ENCODE assay signal across 27 cellular contexts in the genomic region with DNA sequence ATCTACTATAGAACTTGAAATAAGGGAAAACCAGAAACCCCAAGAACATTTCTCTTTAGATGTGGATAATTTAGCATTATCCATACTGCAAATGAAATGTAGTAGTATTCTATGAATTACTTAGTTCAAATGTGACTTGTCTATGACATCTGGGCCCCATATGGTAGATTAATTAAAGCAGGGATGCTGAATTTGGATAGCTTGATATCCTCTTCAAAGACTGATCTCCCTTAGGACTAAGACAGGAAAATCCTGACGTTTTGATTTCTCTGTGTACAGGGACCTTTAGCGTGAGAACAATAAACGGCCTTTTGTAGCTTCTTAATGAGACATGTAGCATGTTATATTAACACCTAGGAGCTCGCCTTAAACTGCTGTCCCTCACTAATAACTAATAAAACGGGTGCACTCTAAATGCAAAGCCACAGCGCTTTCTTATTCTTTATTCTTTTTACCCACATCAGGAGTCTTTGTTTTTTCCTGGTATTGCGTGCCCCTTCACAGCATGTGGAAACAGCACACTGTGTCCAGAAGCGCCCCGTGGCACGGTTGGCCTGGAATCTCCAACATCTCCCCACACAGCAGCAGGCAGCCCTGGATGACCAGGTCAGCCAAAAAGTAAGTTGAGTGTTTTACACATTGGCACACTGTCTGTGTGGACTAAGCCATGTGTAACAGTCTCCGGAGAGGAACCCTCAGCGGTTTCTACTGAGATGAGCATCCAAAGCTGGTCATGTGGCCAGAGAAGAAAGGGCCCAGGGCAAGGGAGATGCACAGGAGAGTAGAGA.
DNase-seq lines count a peak whose midpoint lies in the region; ATAC-seq and TF ChIP-seq lines count a peak whose summit lies in the region.
"Had no signal": no experiment of that assay in that cellular context is flagged by ENCODE, and none has a peak within 500 bp of the region (broad histone marks: within the 10 kb centered on the region; RNA-seq: fewer than 3 reads in every experiment).

No MANE protein-coding gene starts in this region.

- no peaks in the 10 kb centered on the region for H3K27me3 ChIP-seq in thyroid gland
- H3K27me3 ChIP-seq: body of pancreas, gastrocnemius medialis, tibial nerve had no signal

- no peak for ATAC-seq in activated CD8-positive, alpha-beta T cell treated with anti-CD3 and anti-CD28 coated beads, Interleukin-2, amount 10 ng/mL, durations not matched to agents 7 days and 5 days
- ATAC-seq: activated CD8-positive, alpha-beta T cell treated with anti-CD3 and anti-CD28 coated beads for 36 hours; activated naive CD8-positive, alpha-beta T cell treated with anti-CD3 and anti-CD28 coated beads, Interleukin-2, amount 50 U/mL, for 24 hours; body of pancreas; gastrocnemius medialis; stimulated activated naive CD8-positive, alpha-beta T cell treated with anti-CD3 and anti-CD28 coated beads, Interleukin-15, amount 100 ng/mL, for 72 hours had no signal

- WGBS in thyroid gland, 2 donors, result 57 to 58% methylated on average over 12 of the region's 12 CpGs

- H3K27ac ChIP-seq in RWPE1 (peak overlapping the region; percentile 35), thyroid gland (no peak overlapping the region)
- H3K27ac ChIP-seq: 22Rv1, body of pancreas, gastrocnemius medialis, PC-9, tibial nerve had no signal

- no peaks in the 10 kb centered on the region for H3K4me1 Mint-ChIP-seq in activated CD8-positive, alpha-beta T cell treated with anti-CD3 and anti-CD28 coated beads, Interleukin-2, amount 10 ng/mL, durations not matched to agents 7 days and 5 days (ENCODE audit: low read depth)
- peaks cover 33% of the 10 kb centered on the region for H3K4me1 Mint-ChIP-seq in MCF 10A (ENCODE audit: insufficient read depth, unreplicated experiment)
- H3K4me1 Mint-ChIP-seq: activated naive CD8-positive, alpha-beta T cell treated with anti-CD3 and anti-CD28 coated beads, Interleukin-2, amount 50 U/mL, for 24 hours; stimulated activated naive CD8-positive, alpha-beta T cell treated with anti-CD3 and anti-CD28 coated beads, Interleukin-15, amount 100 ng/mL, for 72 hours had no signal

- no peak for TF ChIP-seq CTCF in RWPE1 (conservative IDR thresholded peaks at IDR 0.05; ENCODE audit: low read depth)
- no peak for TF ChIP-seq CTCF in foreskin fibroblast (IDR thresholded peaks at IDR 0.05; ENCODE audit: low read depth, low read length)
- TF ChIP-seq CTCF in thyroid gland (IDR thresholded peaks at IDR 0.05), result no peak
- TF ChIP-seq CTCF in MCF 10A (IDR thresholded peaks at IDR 0.05; ENCODE audit: unreplicated experiment), result no peak

- H3K36me3 Mint-ChIP-seq in activated CD8-positive, alpha-beta T cell treated with anti-CD3 and anti-CD28 coated beads, Interleukin-2, amount 10 ng/mL, durations not matched to agents 7 days and 5 days (ENCODE audit: low read depth), result no peaks in the 10 kb centered on the region
- peaks cover 29% of the 10 kb centered on the region for H3K36me3 Mint-ChIP-seq in MCF 10A (ENCODE audit: insufficient read depth, unreplicated experiment)

- H3K36me3 ChIP-seq in thyroid gland, result no peaks in the 10 kb centered on the region
- H3K36me3 ChIP-seq: gastrocnemius medialis, tibial nerve had no signal

- TF ChIP-seq POLR2A in thyroid gland (IDR thresholded peaks at IDR 0.05), result no peak

- H3K4me3 ChIP-seq in foreskin fibroblast (ENCODE audit: low read depth in 1 of 2, low read length in 2 of 2) (no peak overlapping the region), thyroid gland (replicated peaks in 1 of 3) (no peak overlapping the region)
- H3K4me3 ChIP-seq: body of pancreas, gastrocnemius medialis, PC-9, tibial nerve had no signal

- CTCF ChIA-PET in RWPE1 (lab: Yijun Ruan, JAX) (interaction anchor here (0.6 to 0.7 kb wide), 2 partner anchors 13 to 111 kb away, joined by 3 read pairs; no protein-coding TSS in a partner anchor), MCF 10A (lab: Yijun Ruan, JAX) (interaction anchor here (0.6 to 0.9 kb wide), 2 partner anchors 18 to 93 kb away, joined by 3 read pairs; a partner anchor contains a TSS)
- CTCF ChIA-PET in activated CD8-positive, alpha-beta T cell treated with anti-CD3 and anti-CD28 coated beads, Interleukin-2, amount 10 ng/mL, durations not matched to agents 7 days and 5 days (lab: Charles Lee), result no interaction called here

- no peak overlapping the region for H3K4me3 Mint-ChIP-seq in activated CD8-positive, alpha-beta T cell treated with anti-CD3 and anti-CD28 coated beads, Interleukin-2, amount 10 ng/mL, durations not matched to agents 7 days and 5 days
- no peak overlapping the region for H3K4me3 Mint-ChIP-seq in MCF 10A (ENCODE audit: unreplicated experiment)
- H3K4me3 Mint-ChIP-seq: activated CD8-positive, alpha-beta T cell treated with anti-CD3 and anti-CD28 coated beads for 36 hours; activated naive CD8-positive, alpha-beta T cell treated with anti-CD3 and anti-CD28 coated beads, Interleukin-2, amount 50 U/mL, for 24 hours; H9; nephron; stimulated activated naive CD8-positive, alpha-beta T cell treated with anti-CD3 and anti-CD28 coated beads, Interleukin-15, amount 100 ng/mL, for 72 hours had no signal

- H3K9me3 ChIP-seq in thyroid gland, result no peaks in the 10 kb centered on the region
- H3K9me3 ChIP-seq: body of pancreas, gastrocnemius medialis, tibial nerve had no signal

- DNase-seq in NCI-H2171 treated with DMSO at 0.1 percent for 48 hours (lab: John Stamatoyannopoulos, UW) (peak; percentile 67), NCI-H2171 (lab: John Stamatoyannopoulos, UW) (no peak), RWPE1 (ENCODE audit: low spot score) (no peak), foreskin fibroblast (peak; percentile 69 to 85), thyroid gland (peak; percentile 76), MCF 10A (ENCODE audit: unreplicated experiment) (no peak)
- no peak for DNase-seq in activated CD8-positive, alpha-beta T cell treated with anti-CD3 and anti-CD28 coated beads, Interleukin-2, amount 10 ng/mL, durations not matched to agents 7 days and 5 days
- DNase-seq in activated CD8-positive, alpha-beta memory T cell treated with anti-CD3 and anti-CD28 coated beads, Interleukin-2, amount 50 U/mL, for 4 hours, result no peak
- DNase-seq: activated CD4-positive, alpha-beta T cell treated with anti-CD3 and anti-CD28 coated beads for 1 hour; activated CD8-positive, alpha-beta T cell treated with anti-CD3 and anti-CD28 coated beads for 36 hours; activated effector memory CD4-positive, alpha-beta T cell treated with anti-CD3 and anti-CD28 coated beads, Interleukin-2, amount 50 U/mL, for 16 hours; activated naive CD8-positive, alpha-beta T cell treated with anti-CD3 and anti-CD28 coated beads, Interleukin-2, amount 50 U/mL, for 24 hours; body of pancreas; effector CD4-positive, alpha-beta T cell; gastrocnemius medialis; GDM1; H9; MV-4-11; NCI-H146; NCI-H774; PC-9; SHP77 treated with DMSO at 0.1 percent for 48 hours; stimulated activated CD4-positive, alpha-beta T cell treated with anti-CD3 and anti-CD28 coated beads, Interleukin-15, amount 100 ng/mL, for 24 hours; stimulated activated naive CD8-positive, alpha-beta T cell treated with anti-CD3 and anti-CD28 coated beads, Interleukin-15, amount 100 ng/mL, for 72 hours had no signal

- peaks cover 12 to 29% of the 10 kb centered on the region in 2 donors for H3K4me1 ChIP-seq in thyroid gland
- H3K4me1 ChIP-seq: body of pancreas, gastrocnemius medialis had no signal

- no TSS peak for BruUV-seq in MCF 10A (replicated peaks; lab: Mats Ljungman, UMichigan)

- H3K27ac Mint-ChIP-seq in activated CD8-positive, alpha-beta T cell treated with anti-CD3 and anti-CD28 coated beads, Interleukin-2, amount 10 ng/mL, durations not matched to agents 7 days and 5 days, result no peak overlapping the region
- H3K27ac Mint-ChIP-seq in MCF 10A (ENCODE audit: low read depth, unreplicated experiment), result no peak overlapping the region
- H3K27ac Mint-ChIP-seq: activated CD8-positive, alpha-beta T cell treated with anti-CD3 and anti-CD28 coated beads for 36 hours; activated naive CD8-positive, alpha-beta T cell treated with anti-CD3 and anti-CD28 coated beads, Interleukin-2, amount 50 U/mL, for 24 hours; nephron had no signal

- POLR2A ChIA-PET in RWPE1 (lab: Yijun Ruan, JAX; ENCODE audit: low non-redundant PET) (no interaction called here), MCF 10A (lab: Yijun Ruan, JAX) (no interaction called here)
- POLR2A ChIA-PET in activated CD8-positive, alpha-beta T cell treated with anti-CD3 and anti-CD28 coated beads, Interleukin-2, amount 10 ng/mL, durations not matched to agents 7 days and 5 days (lab: Charles Lee), result no interaction called here

- intact Hi-C loops in thyroid gland (cut with DNase I), result no loop called here
- intact Hi-C loops in MCF 10A (cut with micrococcal nuclease), result no loop called here

- H3K9me3 Mint-ChIP-seq in activated CD8-positive, alpha-beta T cell treated with anti-CD3 and anti-CD28 coated beads, Interleukin-2, amount 10 ng/mL, durations not matched to agents 7 days and 5 days (ENCODE audit: insufficient read depth), result no peaks in the 10 kb centered on the region
- no peaks in the 10 kb centered on the region for H3K9me3 Mint-ChIP-seq in MCF 10A (ENCODE audit: unreplicated experiment)
- H3K9me3 Mint-ChIP-seq: activated CD8-positive, alpha-beta T cell treated with anti-CD3 and anti-CD28 coated beads for 36 hours; activated naive CD8-positive, alpha-beta T cell treated with anti-CD3 and anti-CD28 coated beads, Interleukin-2, amount 50 U/mL, for 24 hours; H9; nephron; stimulated activated naive CD8-positive, alpha-beta T cell treated with anti-CD3 and anti-CD28 coated beads, Interleukin-15, amount 100 ng/mL, for 72 hours had no signal

- peaks cover 4% of the 10 kb centered on the region for H3K27me3 Mint-ChIP-seq in activated CD8-positive, alpha-beta T cell treated with anti-CD3 and anti-CD28 coated beads, Interleukin-2, amount 10 ng/mL, durations not matched to agents 7 days and 5 days (ENCODE audit: low read depth)
- H3K27me3 Mint-ChIP-seq in MCF 10A (ENCODE audit: insufficient read depth, unreplicated experiment), result no peaks in the 10 kb centered on the region

Comparison
In these comparisons a context has a peak if more than half of its experiments do, and no peak if none do; other contexts are left out.
1. DNase-seq: peak in NCI-H2171 treated with DMSO at 0.1 percent for 48 hours (single experiment), foreskin fibroblast (2 of 2) and thyroid gland (2 of 2); none in NCI-H2171 (single experiment), RWPE1 (single experiment), activated CD8-positive, alpha-beta T cell treated with anti-CD3 and anti-CD28 coated beads, Interleukin-2, amount 10 ng/mL, durations not matched to agents 7 days and 5 days (single experiment), activated CD8-positive, alpha-beta memory T cell treated with anti-CD3 and anti-CD28 coated beads, Interleukin-2, amount 50 U/mL, for 4 hours (single experiment) and MCF 10A (single experiment).